In genomic region chr10:921471-922414, GRCh38 we compare ENCODE assay signal across 2 cellular contexts.
TF ChIP-seq lines count a peak whose summit lies in the region.

No MANE protein-coding gene starts in this region.

TF ChIP-seq in A549, 52 proteins besides CTCF, POLR2A, EP300 and RAD21 (continued from another document):
- TF ChIP-seq HMGXB4 (CRISPR knock-in tag; IDR thresholded peaks at IDR 0.05; ENCODE audit: borderline replicate concordance) (no peak), CBX8 (IDR thresholded peaks at IDR 0.05) (no peak), KDM5A (IDR thresholded peaks at IDR 0.05) (no peak), MAFK (IDR thresholded peaks at IDR 0.05; ENCODE audit: partially characterized antibody) (peak; percentile 94), FOSL2 (IDR thresholded peaks at IDR 0.05) (no peak), FOSL2 (CRISPR knock-in tag; IDR thresholded peaks at IDR 0.05) (no peak)
- TF ChIP-seq, protein P1, sequence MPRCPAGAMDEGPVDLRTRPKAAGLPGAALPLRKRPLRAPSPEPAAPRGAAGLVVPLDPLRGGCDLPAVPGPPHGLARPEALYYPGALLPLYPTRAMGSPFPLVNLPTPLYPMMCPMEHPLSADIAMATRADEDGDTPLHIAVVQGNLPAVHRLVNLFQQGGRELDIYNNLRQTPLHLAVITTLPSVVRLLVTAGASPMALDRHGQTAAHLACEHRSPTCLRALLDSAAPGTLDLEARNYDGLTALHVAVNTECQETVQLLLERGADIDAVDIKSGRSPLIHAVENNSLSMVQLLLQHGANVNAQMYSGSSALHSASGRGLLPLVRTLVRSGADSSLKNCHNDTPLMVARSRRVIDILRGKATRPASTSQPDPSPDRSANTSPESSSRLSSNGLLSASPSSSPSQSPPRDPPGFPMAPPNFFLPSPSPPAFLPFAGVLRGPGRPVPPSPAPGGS (IDR thresholded peaks at IDR 0.05), result no peak

TF ChIP-seq in WTC11, 78 proteins besides CTCF, POLR2A, EP300 and RAD21 (continued from another document):
- TF ChIP-seq, protein P2, sequence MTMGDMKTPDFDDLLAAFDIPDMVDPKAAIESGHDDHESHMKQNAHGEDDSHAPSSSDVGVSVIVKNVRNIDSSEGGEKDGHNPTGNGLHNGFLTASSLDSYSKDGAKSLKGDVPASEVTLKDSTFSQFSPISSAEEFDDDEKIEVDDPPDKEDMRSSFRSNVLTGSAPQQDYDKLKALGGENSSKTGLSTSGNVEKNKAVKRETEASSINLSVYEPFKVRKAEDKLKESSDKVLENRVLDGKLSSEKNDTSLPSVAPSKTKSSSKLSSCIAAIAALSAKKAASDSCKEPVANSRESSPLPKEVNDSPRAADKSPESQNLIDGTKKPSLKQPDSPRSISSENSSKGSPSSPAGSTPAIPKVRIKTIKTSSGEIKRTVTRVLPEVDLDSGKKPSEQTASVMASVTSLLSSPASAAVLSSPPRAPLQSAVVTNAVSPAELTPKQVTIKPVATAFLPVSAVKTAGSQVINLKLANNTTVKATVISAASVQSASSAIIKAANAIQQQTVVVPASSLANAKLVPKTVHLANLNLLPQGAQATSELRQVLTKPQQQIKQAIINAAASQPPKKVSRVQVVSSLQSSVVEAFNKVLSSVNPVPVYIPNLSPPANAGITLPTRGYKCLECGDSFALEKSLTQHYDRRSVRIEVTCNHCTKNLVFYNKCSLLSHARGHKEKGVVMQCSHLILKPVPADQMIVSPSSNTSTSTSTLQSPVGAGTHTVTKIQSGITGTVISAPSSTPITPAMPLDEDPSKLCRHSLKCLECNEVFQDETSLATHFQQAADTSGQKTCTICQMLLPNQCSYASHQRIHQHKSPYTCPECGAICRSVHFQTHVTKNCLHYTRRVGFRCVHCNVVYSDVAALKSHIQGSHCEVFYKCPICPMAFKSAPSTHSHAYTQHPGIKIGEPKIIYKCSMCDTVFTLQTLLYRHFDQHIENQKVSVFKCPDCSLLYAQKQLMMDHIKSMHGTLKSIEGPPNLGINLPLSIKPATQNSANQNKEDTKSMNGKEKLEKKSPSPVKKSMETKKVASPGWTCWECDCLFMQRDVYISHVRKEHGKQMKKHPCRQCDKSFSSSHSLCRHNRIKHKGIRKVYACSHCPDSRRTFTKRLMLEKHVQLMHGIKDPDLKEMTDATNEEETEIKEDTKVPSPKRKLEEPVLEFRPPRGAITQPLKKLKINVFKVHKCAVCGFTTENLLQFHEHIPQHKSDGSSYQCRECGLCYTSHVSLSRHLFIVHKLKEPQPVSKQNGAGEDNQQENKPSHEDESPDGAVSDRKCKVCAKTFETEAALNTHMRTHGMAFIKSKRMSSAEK (CRISPR knock-in tag; IDR thresholded peaks at IDR 0.05; ENCODE audit: borderline replicate concordance), result no peak
- TF ChIP-seq FOXJ3 (CRISPR knock-in tag; IDR thresholded peaks at IDR 0.05; ENCODE audit: borderline replicate concordance) (no peak), SP1 (CRISPR knock-in tag; conservative IDR thresholded peaks at IDR 0.05) (no peak), CREB1 (CRISPR knock-in tag; IDR thresholded peaks at IDR 0.05) (no peak), PRRX2 (CRISPR knock-in tag; IDR thresholded peaks at IDR 0.05) (no peak), ATF6 (CRISPR knock-in tag; IDR thresholded peaks at IDR 0.05) (no peak), ATF3 (CRISPR knock-in tag; conservative IDR thresholded peaks at IDR 0.05) (no peak), ELF4 (CRISPR knock-in tag; IDR thresholded peaks at IDR 0.05; ENCODE audit: low read depth) (no peak), SMAD3 (CRISPR knock-in tag; IDR thresholded peaks at IDR 0.05; ENCODE audit: borderline replicate concordance) (no peak), TEAD1 (CRISPR knock-in tag; IDR thresholded peaks at IDR 0.05) (no peak)
- TF ChIP-seq, protein P3, sequence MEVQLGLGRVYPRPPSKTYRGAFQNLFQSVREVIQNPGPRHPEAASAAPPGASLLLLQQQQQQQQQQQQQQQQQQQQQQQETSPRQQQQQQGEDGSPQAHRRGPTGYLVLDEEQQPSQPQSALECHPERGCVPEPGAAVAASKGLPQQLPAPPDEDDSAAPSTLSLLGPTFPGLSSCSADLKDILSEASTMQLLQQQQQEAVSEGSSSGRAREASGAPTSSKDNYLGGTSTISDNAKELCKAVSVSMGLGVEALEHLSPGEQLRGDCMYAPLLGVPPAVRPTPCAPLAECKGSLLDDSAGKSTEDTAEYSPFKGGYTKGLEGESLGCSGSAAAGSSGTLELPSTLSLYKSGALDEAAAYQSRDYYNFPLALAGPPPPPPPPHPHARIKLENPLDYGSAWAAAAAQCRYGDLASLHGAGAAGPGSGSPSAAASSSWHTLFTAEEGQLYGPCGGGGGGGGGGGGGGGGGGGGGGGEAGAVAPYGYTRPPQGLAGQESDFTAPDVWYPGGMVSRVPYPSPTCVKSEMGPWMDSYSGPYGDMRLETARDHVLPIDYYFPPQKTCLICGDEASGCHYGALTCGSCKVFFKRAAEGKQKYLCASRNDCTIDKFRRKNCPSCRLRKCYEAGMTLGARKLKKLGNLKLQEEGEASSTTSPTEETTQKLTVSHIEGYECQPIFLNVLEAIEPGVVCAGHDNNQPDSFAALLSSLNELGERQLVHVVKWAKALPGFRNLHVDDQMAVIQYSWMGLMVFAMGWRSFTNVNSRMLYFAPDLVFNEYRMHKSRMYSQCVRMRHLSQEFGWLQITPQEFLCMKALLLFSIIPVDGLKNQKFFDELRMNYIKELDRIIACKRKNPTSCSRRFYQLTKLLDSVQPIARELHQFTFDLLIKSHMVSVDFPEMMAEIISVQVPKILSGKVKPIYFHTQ (CRISPR knock-in tag; IDR thresholded peaks at IDR 0.05), result no peak
- TF ChIP-seq, protein P4, sequence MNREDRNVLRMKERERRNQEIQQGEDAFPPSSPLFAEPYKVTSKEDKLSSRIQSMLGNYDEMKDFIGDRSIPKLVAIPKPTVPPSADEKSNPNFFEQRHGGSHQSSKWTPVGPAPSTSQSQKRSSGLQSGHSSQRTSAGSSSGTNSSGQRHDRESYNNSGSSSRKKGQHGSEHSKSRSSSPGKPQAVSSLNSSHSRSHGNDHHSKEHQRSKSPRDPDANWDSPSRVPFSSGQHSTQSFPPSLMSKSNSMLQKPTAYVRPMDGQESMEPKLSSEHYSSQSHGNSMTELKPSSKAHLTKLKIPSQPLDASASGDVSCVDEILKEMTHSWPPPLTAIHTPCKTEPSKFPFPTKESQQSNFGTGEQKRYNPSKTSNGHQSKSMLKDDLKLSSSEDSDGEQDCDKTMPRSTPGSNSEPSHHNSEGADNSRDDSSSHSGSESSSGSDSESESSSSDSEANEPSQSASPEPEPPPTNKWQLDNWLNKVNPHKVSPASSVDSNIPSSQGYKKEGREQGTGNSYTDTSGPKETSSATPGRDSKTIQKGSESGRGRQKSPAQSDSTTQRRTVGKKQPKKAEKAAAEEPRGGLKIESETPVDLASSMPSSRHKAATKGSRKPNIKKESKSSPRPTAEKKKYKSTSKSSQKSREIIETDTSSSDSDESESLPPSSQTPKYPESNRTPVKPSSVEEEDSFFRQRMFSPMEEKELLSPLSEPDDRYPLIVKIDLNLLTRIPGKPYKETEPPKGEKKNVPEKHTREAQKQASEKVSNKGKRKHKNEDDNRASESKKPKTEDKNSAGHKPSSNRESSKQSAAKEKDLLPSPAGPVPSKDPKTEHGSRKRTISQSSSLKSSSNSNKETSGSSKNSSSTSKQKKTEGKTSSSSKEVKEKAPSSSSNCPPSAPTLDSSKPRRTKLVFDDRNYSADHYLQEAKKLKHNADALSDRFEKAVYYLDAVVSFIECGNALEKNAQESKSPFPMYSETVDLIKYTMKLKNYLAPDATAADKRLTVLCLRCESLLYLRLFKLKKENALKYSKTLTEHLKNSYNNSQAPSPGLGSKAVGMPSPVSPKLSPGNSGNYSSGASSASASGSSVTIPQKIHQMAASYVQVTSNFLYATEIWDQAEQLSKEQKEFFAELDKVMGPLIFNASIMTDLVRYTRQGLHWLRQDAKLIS (CRISPR knock-in tag; IDR thresholded peaks at IDR 0.05; ENCODE audit: borderline replicate concordance), result no peak
- TF ChIP-seq, protein P5, sequence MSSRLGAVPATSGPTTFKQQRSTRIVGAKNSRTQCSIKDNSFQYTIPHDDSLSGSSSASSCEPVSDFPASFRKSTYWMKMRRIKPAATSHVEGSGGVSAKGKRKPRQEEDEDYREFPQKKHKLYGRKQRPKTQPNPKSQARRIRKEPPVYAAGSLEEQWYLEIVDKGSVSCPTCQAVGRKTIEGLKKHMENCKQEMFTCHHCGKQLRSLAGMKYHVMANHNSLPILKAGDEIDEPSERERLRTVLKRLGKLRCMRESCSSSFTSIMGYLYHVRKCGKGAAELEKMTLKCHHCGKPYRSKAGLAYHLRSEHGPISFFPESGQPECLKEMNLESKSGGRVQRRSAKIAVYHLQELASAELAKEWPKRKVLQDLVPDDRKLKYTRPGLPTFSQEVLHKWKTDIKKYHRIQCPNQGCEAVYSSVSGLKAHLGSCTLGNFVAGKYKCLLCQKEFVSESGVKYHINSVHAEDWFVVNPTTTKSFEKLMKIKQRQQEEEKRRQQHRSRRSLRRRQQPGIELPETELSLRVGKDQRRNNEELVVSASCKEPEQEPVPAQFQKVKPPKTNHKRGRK (CRISPR knock-in tag; IDR thresholded peaks at IDR 0.05; ENCODE audit: borderline replicate concordance), result no peak
